In genomic region chr1:149558350-149558825, GRCh38 we compare ENCODE assay signal across 9 cellular contexts. TPM values are rescaled to one million over a fixed set of nuclear protein-coding genes. Genes with fewer than 3 reads are reported as not detected.
DNase-seq lines count a peak whose midpoint lies in the region; ATAC-seq and TF ChIP-seq lines count a peak whose summit lies in the region.
"Not testable (repeated sequence)": the region's sequence is repeated elsewhere in the genome, so short reads cannot be mapped to it uniquely, and the experiment has no call there.
"Had no signal": no experiment of that assay in that cellular context is flagged by ENCODE, and none has a peak within 500 bp of the region (broad histone marks: within the 10 kb centered on the region; RNA-seq: fewer than 3 reads in every experiment).

No MANE protein-coding gene starts in this region.

- H3K36me3 ChIP-seq in endodermal cell (ENCODE audit: control insufficient read depth, insufficient read depth, low read length), result not testable (repeated sequence)

- H3K36me3 Mint-ChIP-seq in activated B cell treated with CpG ODN at 0.5 μM for 24 hours (ENCODE audit: low read depth); activated naive CD4-positive, alpha-beta T cell treated with anti-CD3 and anti-CD28 coated beads for 36 hours (ENCODE audit: low read depth); endodermal cell (ENCODE audit: low read depth): not testable (repeated sequence)

- H3K27me3 ChIP-seq in endodermal cell (ENCODE audit: control insufficient read depth, insufficient read depth, low read length, poor library complexity, severe bottlenecking), result not testable (repeated sequence)

- H3K9me3 ChIP-seq in endodermal cell (ENCODE audit: control insufficient read depth, low read length), result not testable (repeated sequence)

- POLR2A ChIA-PET in activated B cell treated with CpG ODN at 0.5 μM for 24 hours (lab: Charles Lee), result not testable (repeated sequence)

- not testable (repeated sequence) for H3K27me3 Mint-ChIP-seq in activated B cell treated with CpG ODN at 0.5 μM for 24 hours; activated naive CD4-positive, alpha-beta T cell treated with anti-CD3 and anti-CD28 coated beads for 36 hours (ENCODE audit: low read depth); endodermal cell (ENCODE audit: insufficient read depth)

- not testable (repeated sequence) for H3K9ac ChIP-seq in endodermal cell (ENCODE audit: extremely low read depth, low read length, poor library complexity, severe bottlenecking)

- intact Hi-C loops in activated B cell treated with CpG ODN at 0.5 μM for 24 hours (cut with micrococcal nuclease); activated naive CD4-positive, alpha-beta T cell treated with anti-CD3 and anti-CD28 coated beads for 36 hours (cut with micrococcal nuclease): not testable (repeated sequence)

- 2 to 9% methylated on average over 7 to 25 of the region's 36 CpGs for WGBS in endodermal cell (ENCODE audit: insufficient coverage in 1 of 2, insufficient read length in 1 of 2), 2 experiments

- not testable (repeated sequence) for H3K4me1 ChIP-seq in endodermal cell (ENCODE audit: control insufficient read depth, insufficient read depth, low read length)

- H3K27ac Mint-ChIP-seq in activated B cell treated with CpG ODN at 0.5 μM for 24 hours, result peak overlapping the region; percentile 75
- H3K27ac Mint-ChIP-seq in activated naive CD4-positive, alpha-beta T cell treated with anti-CD3 and anti-CD28 coated beads for 36 hours, result peak overlapping the region; percentile 92
- H3K27ac Mint-ChIP-seq in endodermal cell, result not testable (repeated sequence)

- CTCF ChIA-PET in activated B cell treated with CpG ODN at 0.5 μM for 24 hours (lab: Charles Lee); activated naive CD4-positive, alpha-beta T cell treated with anti-CD3 and anti-CD28 coated beads for 36 hours (lab: Charles Lee): not testable (repeated sequence)

- ATAC-seq in activated B cell treated with CpG ODN at 0.5 μM for 24 hours (ENCODE audit: low read depth), result not testable (repeated sequence)

- DNase-seq in AG09309 (ENCODE audit: low read depth), result peak; percentile 0
- peak; percentile 75 for DNase-seq in HT-29 (ENCODE audit: low spot score)
- DNase-seq in activated B cell treated with CpG ODN at 0.5 μM for 24 hours, result peak; percentile 46
- peak; percentile 80 for DNase-seq in activated naive CD4-positive, alpha-beta T cell treated with anti-CD3 and anti-CD28 coated beads for 36 hours
- DNase-seq in endodermal cell, result peak; percentile 87
- peak; percentile 71 for DNase-seq in islet precursor cell
- DNase-seq in pons (ENCODE audit: low spot score), result peak; percentile 22
- peak; percentile 20 for DNase-seq in stimulated activated CD8-positive, alpha-beta memory T cell treated with anti-CD3 and anti-CD28 coated beads, Interleukin-15, amount 100 ng/mL, for 1 hour (ENCODE audit: low read depth)

- H3K4me3 Mint-ChIP-seq in activated B cell treated with CpG ODN at 0.5 μM for 24 hours (peak overlapping the region; percentile 80), endodermal cell (peak overlapping the region; percentile 58)
- peak overlapping the region; percentile 75 for H3K4me3 Mint-ChIP-seq in activated naive CD4-positive, alpha-beta T cell treated with anti-CD3 and anti-CD28 coated beads for 36 hours

- not testable (repeated sequence) for H3K9me3 Mint-ChIP-seq in activated B cell treated with CpG ODN at 0.5 μM for 24 hours; activated naive CD4-positive, alpha-beta T cell treated with anti-CD3 and anti-CD28 coated beads for 36 hours; endodermal cell

- not testable (repeated sequence) for TF ChIP-seq CTCF in AG09309 (IDR thresholded peaks at IDR 0.05; ENCODE audit: control insufficient read depth, insufficient read depth, low read depth, low read length, missing control alignments); activated B cell treated with CpG ODN at 0.5 μM for 24 hours (IDR thresholded peaks at IDR 0.05)
- TF ChIP-seq CTCF in endodermal cell (conservative IDR thresholded peaks at IDR 0.05), result peak; percentile 31

- not testable (repeated sequence) for H3K4me1 Mint-ChIP-seq in activated B cell treated with CpG ODN at 0.5 μM for 24 hours; activated naive CD4-positive, alpha-beta T cell treated with anti-CD3 and anti-CD28 coated beads for 36 hours (ENCODE audit: low read depth); endodermal cell

- H3K27ac ChIP-seq in endodermal cell (ENCODE audit: low read depth, low read length), result not testable (repeated sequence)

- H3K4me3 ChIP-seq in AG09309 (ENCODE audit: control insufficient read depth, low read depth, low read length) (peak overlapping the region; percentile 12), endodermal cell (ENCODE audit: low read length) (peak overlapping the region; percentile 73)

RNA-seq across cellular contexts. Expression of gene PPIAL4C, which starts 25.3 kb away (rescaled TPM):
- not detected in 2 replicates for total RNA-seq in HT-29 (2014; rRNA removed; shearing (Covaris generic))
- total RNA-seq in activated B cell treated with CpG ODN at 0.5 μM for 24 hours, result 0.42 TPM in 1 of 2 replicates, not detected in the other
- total RNA-seq in activated naive CD4-positive, alpha-beta T cell treated with anti-CD3 and anti-CD28 coated beads for 36 hours, result under 1 TPM; 0.41 to 0.57 TPM
- total RNA-seq in endodermal cell, result not detected
- polyA plus RNA-seq in endodermal cell (2013, experiment 1 of 2), result not detected
- polyA plus RNA-seq in endodermal cell (2013, experiment 2 of 2), result not detected
- total RNA-seq: cardiac septum had no signal

Comparison
In these comparisons a context has a peak if more than half of its experiments do, and no peak if none do; other contexts are left out.
1. DNase-seq: peak in every context shown above with its lines; median percentile 87 in endodermal cell; 80 in activated naive CD4-positive, alpha-beta T cell treated with anti-CD3 and anti-CD28 coated beads for 36 hours; 75 in HT-29; 71 in islet precursor cell; 46 in activated B cell treated with CpG ODN at 0.5 μM for 24 hours; 22 in pons; 20 in stimulated activated CD8-positive, alpha-beta memory T cell treated with anti-CD3 and anti-CD28 coated beads, Interleukin-15, amount 100 ng/mL, for 1 hour; 0 in AG09309.